In genomic region chr4:134028411-134028810, GRCh38 we compare ENCODE assay signal across 21 cellular contexts.
"Had no signal": no experiment of that assay in that cellular context is flagged by ENCODE, and none has a peak within 500 bp of the region (broad histone marks: within the 10 kb centered on the region; RNA-seq: fewer than 3 reads in every experiment).

No MANE protein-coding gene starts in this region.

- H3K9me3 ChIP-seq: colonic mucosa, gastrocnemius medialis, neutrophil, pancreas, right lobe of liver, vagina had no signal

- H3K4me3 ChIP-seq: colonic mucosa, gastrocnemius medialis, heart left ventricle, pancreas, right lobe of liver, stomach, vagina had no signal

- H3K4me1 ChIP-seq: colonic mucosa, gastrocnemius medialis, heart left ventricle, pancreas, right lobe of liver, stomach, vagina had no signal

- H3K36me3 ChIP-seq: colonic mucosa, gastrocnemius medialis, heart left ventricle, neutrophil, pancreas, right lobe of liver, stomach, vagina had no signal

- H3K27me3 ChIP-seq: colonic mucosa, gastrocnemius medialis, heart left ventricle, neutrophil, pancreas, right lobe of liver, stomach, vagina had no signal

- ATAC-seq: activated CD4-positive, alpha-beta T cell treated with anti-CD3 and anti-CD28 coated beads for 36 hours; activated T-helper 17 cell treated with anti-CD3 and anti-CD28 coated beads, Interleukin-2, amount 50 U/mL, for 72 hours; gastrocnemius medialis; heart left ventricle; natural killer cell; right lobe of liver had no signal

- DNase-seq: activated CD4-positive, alpha-beta memory T cell treated with anti-CD3 and anti-CD28 coated beads for 36 hours; activated CD4-positive, alpha-beta T cell treated with anti-CD3 and anti-CD28 coated beads for 36 hours; activated naive CD4-positive, alpha-beta T cell; activated naive CD8-positive, alpha-beta T cell treated with anti-CD3 and anti-CD28 coated beads for 36 hours; central memory CD4-positive, alpha-beta T cell; colonic mucosa; endodermal cell; gastrocnemius medialis; heart left ventricle; immature natural killer cell; left cardiac atrium; mesendoderm; natural killer cell; pancreas; right lobe of liver; small intestine; stimulated activated CD4-positive, alpha-beta T cell treated with anti-CD3 and anti-CD28 coated beads, Interleukin-4, amount 100 ng/mL, for 1 hour; stomach had no signal

- H3K27ac ChIP-seq: colonic mucosa, gastrocnemius medialis, heart left ventricle, neutrophil, pancreas, right lobe of liver, stomach, vagina had no signal
